ENCODE assay signal across 2 cellular contexts in the genomic region with DNA sequence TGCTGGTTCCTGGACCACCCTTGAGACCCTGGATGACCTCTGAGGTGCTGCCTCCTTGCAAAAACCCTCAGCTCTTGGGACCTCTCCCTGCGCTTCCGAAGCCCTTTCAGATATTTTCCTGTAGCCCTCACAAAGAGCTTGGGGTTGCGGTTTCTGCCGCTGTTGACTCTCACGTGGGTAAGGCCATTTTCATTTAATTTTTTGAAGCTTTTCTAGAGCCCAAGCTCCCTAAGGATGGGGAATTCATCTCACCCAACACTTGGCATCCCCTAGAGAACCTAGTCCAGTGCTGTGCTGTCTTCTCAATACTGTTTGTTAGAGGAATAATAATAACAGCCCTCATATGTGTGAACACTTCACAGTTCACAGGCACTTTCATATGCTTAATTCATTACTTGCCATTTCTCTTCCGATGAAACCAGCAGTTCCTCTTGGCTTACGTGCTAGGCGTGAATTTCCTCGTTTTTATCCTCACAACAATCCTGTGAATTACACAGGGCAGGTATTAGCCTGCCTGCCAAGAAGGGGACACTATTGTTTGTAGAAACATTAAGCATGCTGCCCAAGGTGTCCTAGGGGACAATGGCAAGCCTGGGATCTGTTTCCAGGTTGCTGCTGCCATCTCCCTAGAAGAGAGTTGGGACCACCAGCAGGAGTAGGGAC.
TF ChIP-seq lines count a peak whose summit lies in the region.

No MANE protein-coding gene starts in this region.

TF ChIP-seq in A549, 52 proteins besides CTCF, POLR2A, EP300 and RAD21:
- TF ChIP-seq CBX8 (IDR thresholded peaks at IDR 0.05) (no peak), ZNF302 (CRISPR knock-in tag; IDR thresholded peaks at IDR 0.05) (peak; percentile 88), NFE2L2 (conservative IDR thresholded peaks at IDR 0.05; ENCODE audit: low read length) (no peak), FOSB (CRISPR knock-in tag; IDR thresholded peaks at IDR 0.05) (0 out of 2 replicates have a peak, but pooled peaks have one; percentile 53), E2F6 (IDR thresholded peaks at IDR 0.05; ENCODE audit: borderline replicate concordance, low read depth) (no peak; the same call in 1 of the 2 replicates), HOXB13 (CRISPR knock-in tag; IDR thresholded peaks at IDR 0.05; ENCODE audit: low read depth) (peak; percentile 57; the same call in 1 of the 2 replicates), HOXB5 (CRISPR knock-in tag; IDR thresholded peaks at IDR 0.05) (peak; percentile 85), EHF (CRISPR knock-in tag; IDR thresholded peaks at IDR 0.05) (peak; percentile 86), HMGXB4 (CRISPR knock-in tag; IDR thresholded peaks at IDR 0.05; ENCODE audit: borderline replicate concordance) (peak; percentile 55; the same call in 1 of the 2 replicates), BCL3 (IDR thresholded peaks at IDR 0.05) (no peak), MAX (IDR thresholded peaks at IDR 0.05) (peak; percentile 39), HEYL (CRISPR knock-in tag; IDR thresholded peaks at IDR 0.05) (peak; percentile 83; the same call in 1 of the 2 replicates)

TF ChIP-seq in IMR-90, 13 proteins besides CTCF, POLR2A, EP300 and RAD21:
- TF ChIP-seq, protein P1, sequence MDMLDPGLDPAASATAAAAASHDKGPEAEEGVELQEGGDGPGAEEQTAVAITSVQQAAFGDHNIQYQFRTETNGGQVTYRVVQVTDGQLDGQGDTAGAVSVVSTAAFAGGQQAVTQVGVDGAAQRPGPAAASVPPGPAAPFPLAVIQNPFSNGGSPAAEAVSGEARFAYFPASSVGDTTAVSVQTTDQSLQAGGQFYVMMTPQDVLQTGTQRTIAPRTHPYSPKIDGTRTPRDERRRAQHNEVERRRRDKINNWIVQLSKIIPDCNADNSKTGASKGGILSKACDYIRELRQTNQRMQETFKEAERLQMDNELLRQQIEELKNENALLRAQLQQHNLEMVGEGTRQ (IDR thresholded peaks at IDR 0.05; ENCODE audit: low read depth, low read length) = no peak
- TF ChIP-seq MXI1 (IDR thresholded peaks at IDR 0.05; ENCODE audit: borderline replicate concordance, low read depth, low read length) (no peak), MAZ (IDR thresholded peaks at IDR 0.05; ENCODE audit: borderline replicate concordance, low read depth, low read length) (no peak), SMC3 (IDR thresholded peaks at IDR 0.05; ENCODE audit: low read depth, low read length) (no peak), BHLHE40 (IDR thresholded peaks at IDR 0.05; ENCODE audit: low read depth, low read length) (no peak), RFX5 (IDR thresholded peaks at IDR 0.05; ENCODE audit: low read depth, low read length) (no peak)
